Comparison of ENCODE assay signal across 8 cellular contexts in genomic region chr7:64904008-64904407, GRCh38. TPM values are rescaled to one million over a fixed set of nuclear protein-coding genes. Genes with fewer than 3 reads are reported as not detected.
A peak's percentile ranks its signal among the peaks of the same experiment; 100 is the strongest.
DNase-seq lines count a peak whose midpoint lies in the region; ATAC-seq and TF ChIP-seq lines count a peak whose summit lies in the region.

No MANE protein-coding gene starts in this region.

- H3K27ac ChIP-seq in heart left ventricle (no peak overlapping the region), right atrium auricular region (no peak overlapping the region), transverse colon (no peak overlapping the region)

- H3K27me3 ChIP-seq in heart left ventricle (no peaks in the 10 kb centered on the region), right atrium auricular region (no peaks in the 10 kb centered on the region), kidney epithelial cell (ENCODE audit: control insufficient read depth, insufficient read depth, low read length) (no peaks in the 10 kb centered on the region), transverse colon (no peaks in the 10 kb centered on the region)

- ATAC-seq in heart left ventricle (no peak), GM19324 (IDR thresholded peaks at IDR 0.05; ENCODE audit: low FRiP score, unreplicated experiment) (no peak), HG02678 (IDR thresholded peaks at IDR 0.05; ENCODE audit: unreplicated experiment) (no peak)

- H3K9me3 ChIP-seq in heart left ventricle (no peaks in the 10 kb centered on the region), right atrium auricular region (no peaks in the 10 kb centered on the region), transverse colon (no peaks in the 10 kb centered on the region)

- no peak for TF ChIP-seq CTCF in heart left ventricle (IDR thresholded peaks at IDR 0.05)
- no peak for TF ChIP-seq CTCF in right atrium auricular region (IDR thresholded peaks at IDR 0.05)
- TF ChIP-seq CTCF in kidney epithelial cell (IDR thresholded peaks at IDR 0.05; ENCODE audit: insufficient read depth, low read length, poor library complexity, severe bottlenecking), result no peak
- TF ChIP-seq CTCF in transverse colon (IDR thresholded peaks at IDR 0.05), result no peak

- H3K4me1 Mint-ChIP-seq in activated naive CD8-positive, alpha-beta T cell (ENCODE audit: low read depth), result peaks cover 47% of the 10 kb centered on the region

- no peaks in the 10 kb centered on the region for H3K36me3 ChIP-seq in heart left ventricle
- no peaks in the 10 kb centered on the region for H3K36me3 ChIP-seq in right atrium auricular region
- no peaks in the 10 kb centered on the region for H3K36me3 ChIP-seq in kidney epithelial cell (ENCODE audit: control insufficient read depth, insufficient read depth, low read length)
- H3K36me3 ChIP-seq in transverse colon, result no peaks in the 10 kb centered on the region

- peaks cover 0 to 18% (median 5%) of the 10 kb centered on the region in 12 donors for H3K4me1 ChIP-seq in heart left ventricle
- peaks cover 0 to 15% of the 10 kb centered on the region in 2 donors for H3K4me1 ChIP-seq in right atrium auricular region
- H3K4me1 ChIP-seq in transverse colon, result peaks cover 4 to 16% (median 7%) of the 10 kb centered on the region in 4 donors

- in situ Hi-C loops in transverse colon (cut with MboI; ENCODE audit: low pct_ligation_motif_present in 1 of 4, low pct_unique_long_range_greater_than_20kb in 1 of 4, low sequenced_read_pairs in 3 of 4), result no loop called here

- H3K4me3 Mint-ChIP-seq in activated naive CD8-positive, alpha-beta T cell, result peak overlapping the region; percentile 97

- TF ChIP-seq POLR2A in heart left ventricle (IDR thresholded peaks at IDR 0.05) (no peak), transverse colon (IDR thresholded peaks at IDR 0.05) (no peak)

- H3K36me3 Mint-ChIP-seq in activated naive CD8-positive, alpha-beta T cell, result peaks cover 2% of the 10 kb centered on the region

- intact Hi-C loops in heart left ventricle (cut with DNase I), result loop anchor here in 1 of 10 donors (10.0 kb wide), 1 partner anchor 99 kb away; no protein-coding TSS in a partner anchor
- intact Hi-C loops in transverse colon (cut with DNase I; ENCODE audit: low total_unique reads), result no loop called here

- H3K27ac Mint-ChIP-seq in activated naive CD8-positive, alpha-beta T cell, result peak overlapping the region; percentile 88

- DNase-seq in heart left ventricle (no peak), right atrium auricular region (ENCODE audit: low spot score) (no peak), kidney epithelial cell (ENCODE audit: low read depth) (no peak), transverse colon (no peak), GDM1 (lab: John Stamatoyannopoulos, UW) (no peak)

- H3K4me3 ChIP-seq in heart left ventricle, result peak overlapping the region in 11 of 12 donors; percentile 53 to 94 (median 80)
- peak overlapping the region in 1 of 2 donors; percentile 79 for H3K4me3 ChIP-seq in right atrium auricular region
- peak overlapping the region; percentile 84 for H3K4me3 ChIP-seq in kidney epithelial cell (ENCODE audit: low read depth, low read length)
- H3K4me3 ChIP-seq in transverse colon, result peak overlapping the region in 3 of 4 donors; percentile 66 to 96 (median 93)

- no peak for TF ChIP-seq EP300 in transverse colon (IDR thresholded peaks at IDR 0.05; ENCODE audit: low read depth)

- no peaks in the 10 kb centered on the region for H3K27me3 Mint-ChIP-seq in activated naive CD8-positive, alpha-beta T cell

- H3K9me3 Mint-ChIP-seq in activated naive CD8-positive, alpha-beta T cell (ENCODE audit: low read depth), result no peaks in the 10 kb centered on the region

- WGBS in heart left ventricle, 4 donors, result 93 to 97% (median 93%) methylated on average over 15 of the region's 15 CpGs
- WGBS in transverse colon (ENCODE audit: low coverage in 1 of 2), 2 donors, result 92% methylated on average over 4 to 15 of the region's 15 CpGs

RNA-seq across cellular contexts. Expression of gene ZNF273, which starts 0.9 kb away (rescaled TPM):
- total RNA-seq in heart left ventricle (1 to 10 TPM in 7 of 9 donors, under 1 TPM in 2; 0.56 to 4.2 (median 1.4) TPM), right atrium auricular region (1 to 10 TPM; 1.1 to 1.6 TPM), kidney epithelial cell (3.8 and 5.3 TPM in 2 replicates), transverse colon (10 to 100 TPM in 1 of 4 donors, 1 to 10 TPM in 3; 4.1 to 14.9 (median 5.7) TPM)
- 1 to 10 TPM; 1.1 to 1.3 TPM for polyA plus RNA-seq in heart left ventricle
